ENCODE assay signal across 22 cellular contexts in genomic region chr1:185419718-185420117, GRCh38.
A peak's percentile ranks its signal among the peaks of the same experiment; 100 is the strongest.
DNase-seq lines count a peak whose midpoint lies in the region; ATAC-seq and TF ChIP-seq lines count a peak whose summit lies in the region.
"Had no signal": no experiment of that assay in that cellular context is flagged by ENCODE, and none has a peak within 500 bp of the region (broad histone marks: within the 10 kb centered on the region; RNA-seq: fewer than 3 reads in every experiment).

No MANE protein-coding gene starts in this region.

- POLR2A ChIA-PET in RWPE1 (lab: Yijun Ruan, JAX; ENCODE audit: low non-redundant PET) = no interaction called here

- CTCF ChIA-PET in RWPE1 (lab: Yijun Ruan, JAX) = no interaction called here

- no peaks in the 10 kb centered on the region for H3K9me3 ChIP-seq in neutrophil
- H3K9me3 ChIP-seq: adrenal gland, lower lobe of right lung, mucosa of descending colon had no signal

- H3K4me3 ChIP-seq in HL-60 (replicated peaks; ENCODE audit: insufficient read depth, low read length) = no peak overlapping the region
- H3K4me3 ChIP-seq in brain microvascular endothelial cell (ENCODE audit: low read depth, low read length) = no peak overlapping the region
- H3K4me3 ChIP-seq in neutrophil (ENCODE audit: low read depth in 1 of 2, low read length in 1 of 2) = peak overlapping the region; percentile 50 to 60
- H3K4me3 ChIP-seq: adrenal gland, lower lobe of right lung, mucosa of descending colon had no signal

- DNase-seq in EH (ENCODE audit: low read depth) (peak; percentile 57), HL-60 (ENCODE audit: low read depth in 1 of 2, low spot score in 1 of 2) (no peak), brain microvascular endothelial cell (peak; percentile 28), RWPE1 (ENCODE audit: low spot score) (no peak)
- DNase-seq: activated gamma-delta T cell; activated T-cell treated with anti-CD3 and anti-CD28 coated beads for 4 hours; adrenal gland; CD8-positive, alpha-beta T cell; DMS 273 treated with DMSO at 0.1 percent for 48 hours; effector CD8-positive, alpha-beta T cell; erythroblast; Kasumi-1; lower lobe of right lung; mucosa of descending colon; MV-4-11; NCI-H1694 treated with DMSO at 0.1 percent for 48 hours; NCI-H526 treated with DMSO at 0.1 percent for 48 hours; T-helper 9 cell; trophoblast cell had no signal

- no peaks in the 10 kb centered on the region for H3K36me3 ChIP-seq in brain microvascular endothelial cell (replicated peaks)
- no peaks in the 10 kb centered on the region for H3K36me3 ChIP-seq in neutrophil
- H3K36me3 ChIP-seq: adrenal gland, lower lobe of right lung had no signal

- peaks cover 87 to 89% of the 10 kb centered on the region in 2 experiments for H3K4me1 ChIP-seq in neutrophil (ENCODE audit: control insufficient read depth in 1 of 2, insufficient read depth in 1 of 2, low read depth in 1 of 2, low read length in 1 of 2)
- H3K4me1 ChIP-seq: adrenal gland, lower lobe of right lung had no signal

- in situ Hi-C loops in brain microvascular endothelial cell (cut with HindIII; ENCODE audit: low pct_ligation_motif_present, low sequenced_read_pairs) = no loop called here

- H3K27ac ChIP-seq in HL-60 (replicated peaks) (peak overlapping the region; percentile 63), brain microvascular endothelial cell (no peak overlapping the region), neutrophil (peak overlapping the region; percentile 98), RWPE1 (no peak overlapping the region)
- H3K27ac ChIP-seq: adrenal gland, lower lobe of right lung had no signal

- H3K27me3 ChIP-seq in HL-60 (ENCODE audit: insufficient read depth, poor library complexity, severe bottlenecking) (no peaks in the 10 kb centered on the region), brain microvascular endothelial cell (replicated peaks) (no peaks in the 10 kb centered on the region), neutrophil (no peaks in the 10 kb centered on the region)
- H3K27me3 ChIP-seq: adrenal gland had no signal

- TF ChIP-seq CTCF in HL-60 (IDR thresholded peaks at IDR 0.05; ENCODE audit: insufficient read depth, low read length) (no peak), brain microvascular endothelial cell (IDR thresholded peaks at IDR 0.05; ENCODE audit: low read depth, low read length, missing control alignments) (no peak), neutrophil (IDR thresholded peaks at IDR 0.05) (no peak), RWPE1 (conservative IDR thresholded peaks at IDR 0.05; ENCODE audit: low read depth) (no peak)

- ATAC-seq in GM21367 (IDR thresholded peaks at IDR 0.05; ENCODE audit: unreplicated experiment) = no peak
- no peak for ATAC-seq in activated CD4-positive, CD25-positive, alpha-beta regulatory T cell treated with anti-CD3 and anti-CD28 coated beads, Interleukin-2, amount 50 U/mL, for 24 hours

Comparison
In these comparisons a context has a peak if more than half of its experiments do, and no peak if none do; other contexts are left out.
1. DNase-seq: peak in EH (single experiment) and brain microvascular endothelial cell (single experiment); none in HL-60 (0 of 2) and RWPE1 (single experiment).
2. H3K27ac ChIP-seq: peak in HL-60 (single experiment) and neutrophil (single experiment); none in brain microvascular endothelial cell (single experiment) and RWPE1 (single experiment).
3. H3K4me3 ChIP-seq: peak in neutrophil (2 of 2); none in HL-60 (single experiment) and brain microvascular endothelial cell (single experiment).